In genomic region chr5:133744909-133745308, GRCh38 we compare ENCODE assay signal across 15 cellular contexts.
A peak's percentile ranks its signal among the peaks of the same experiment; 100 is the strongest.
DNase-seq lines count a peak whose midpoint lies in the region; ATAC-seq and TF ChIP-seq lines count a peak whose summit lies in the region.
"Had no signal": no experiment of that assay in that cellular context is flagged by ENCODE, and none has a peak within 500 bp of the region (broad histone marks: within the 10 kb centered on the region; RNA-seq: fewer than 3 reads in every experiment).

No MANE protein-coding gene starts in this region.

- H3K9me3 ChIP-seq in neural progenitor cell (ENCODE audit: low read depth), result no peaks in the 10 kb centered on the region
- no peaks in the 10 kb centered on the region for H3K9me3 ChIP-seq in naive thymus-derived CD4-positive, alpha-beta T cell (ENCODE audit: control insufficient read depth in 2 of 3, low read length in 3 of 3)
- H3K9me3 ChIP-seq: A549, BE2C had no signal

- no peaks in the 10 kb centered on the region for H3K36me3 Mint-ChIP-seq in neural progenitor cell
- H3K36me3 Mint-ChIP-seq in stimulated activated naive B cell treated with anti-CD40 and anti-IgM and Interleukin-4, amounts not matched to agents 10 μg/mL and 1 μg/mL and 100 μg/mL, for 72 hours, result no peaks in the 10 kb centered on the region
- H3K36me3 Mint-ChIP-seq in naive thymus-derived CD4-positive, alpha-beta T cell, result no peaks in the 10 kb centered on the region
- H3K36me3 Mint-ChIP-seq: CD8-positive, alpha-beta memory T cell had no signal

- H3K27ac ChIP-seq in caudate nucleus (ENCODE audit: low read depth, low read length) (peak overlapping the region; percentile 31), neural progenitor cell (no peak overlapping the region)
- no peak overlapping the region for H3K27ac ChIP-seq in naive thymus-derived CD4-positive, alpha-beta T cell (ENCODE audit: low read depth, low read length)
- H3K27ac ChIP-seq: GM23248 had no signal

- ATAC-seq in stimulated activated naive B cell treated with anti-CD40 and anti-IgM and Interleukin-4, amounts not matched to agents 10 μg/mL and 1 μg/mL and 100 μg/mL, for 72 hours (replicated peaks), result no peak
- no peak for ATAC-seq in naive thymus-derived CD4-positive, alpha-beta T cell
- ATAC-seq: A549, HCT116, HepG2 had no signal

- H3K4me1 Mint-ChIP-seq in neural progenitor cell, result peaks cover 49% of the 10 kb centered on the region
- peaks cover 27 to 48% of the 10 kb centered on the region in 2 donors for H3K4me1 Mint-ChIP-seq in stimulated activated naive B cell treated with anti-CD40 and anti-IgM and Interleukin-4, amounts not matched to agents 10 μg/mL and 1 μg/mL and 100 μg/mL, for 72 hours
- no peaks in the 10 kb centered on the region for H3K4me1 Mint-ChIP-seq in naive thymus-derived CD4-positive, alpha-beta T cell
- H3K4me1 Mint-ChIP-seq: CD8-positive, alpha-beta memory T cell had no signal

- no peak overlapping the region for H2AFZ ChIP-seq in neural progenitor cell (replicated peaks)
- H2AFZ ChIP-seq: GM23248 had no signal

- intact Hi-C loops in naive thymus-derived CD4-positive, alpha-beta T cell (cut with micrococcal nuclease), result no loop called here

- no peaks in the 10 kb centered on the region for H3K36me3 ChIP-seq in neural progenitor cell
- no peaks in the 10 kb centered on the region for H3K36me3 ChIP-seq in naive thymus-derived CD4-positive, alpha-beta T cell (ENCODE audit: control insufficient read depth in 2 of 3, insufficient read depth in 3 of 3, low read length in 3 of 3)
- H3K36me3 ChIP-seq: BE2C had no signal

- no peaks in the 10 kb centered on the region for H3K9me3 Mint-ChIP-seq in neural progenitor cell
- H3K9me3 Mint-ChIP-seq in stimulated activated naive B cell treated with anti-CD40 and anti-IgM and Interleukin-4, amounts not matched to agents 10 μg/mL and 1 μg/mL and 100 μg/mL, for 72 hours, result no peaks in the 10 kb centered on the region
- peaks cover 0 to 3% (median 0%) of the 10 kb centered on the region in 11 donors for H3K9me3 Mint-ChIP-seq in naive thymus-derived CD4-positive, alpha-beta T cell
- H3K9me3 Mint-ChIP-seq: CD8-positive, alpha-beta memory T cell had no signal

- no peak overlapping the region for H3K4me3 Mint-ChIP-seq in neural progenitor cell
- no peak overlapping the region for H3K4me3 Mint-ChIP-seq in stimulated activated naive B cell treated with anti-CD40 and anti-IgM and Interleukin-4, amounts not matched to agents 10 μg/mL and 1 μg/mL and 100 μg/mL, for 72 hours
- no peak overlapping the region for H3K4me3 Mint-ChIP-seq in naive thymus-derived CD4-positive, alpha-beta T cell
- H3K4me3 Mint-ChIP-seq: CD8-positive, alpha-beta memory T cell had no signal

- no peaks in the 10 kb centered on the region for H3K79me2 ChIP-seq in neural progenitor cell (ENCODE audit: low read depth)

- H3K4me2 ChIP-seq in neural progenitor cell, result no peak overlapping the region
- H3K4me2 ChIP-seq: A549 had no signal

- CTCF ChIA-PET in naive thymus-derived CD4-positive, alpha-beta T cell (lab: Charles Lee), result no interaction called here

- peak overlapping the region; percentile 70 for H3K27ac Mint-ChIP-seq in neural progenitor cell
- peak overlapping the region; percentile 93 for H3K27ac Mint-ChIP-seq in stimulated activated naive B cell treated with anti-CD40 and anti-IgM and Interleukin-4, amounts not matched to agents 10 μg/mL and 1 μg/mL and 100 μg/mL, for 72 hours
- H3K27ac Mint-ChIP-seq in naive thymus-derived CD4-positive, alpha-beta T cell, result no peak overlapping the region
- H3K27ac Mint-ChIP-seq: CD8-positive, alpha-beta memory T cell had no signal

- DNase-seq in EH (ENCODE audit: low read depth) (peak; percentile 44), caudate nucleus (lab: John Stamatoyannopoulos, UW) (peak in 7 of 61 donors; percentile 23 to 71 (median 45)), neural progenitor cell (ENCODE audit: low spot score) (no peak)
- no peak for DNase-seq in stimulated activated naive B cell treated with anti-CD40 and anti-IgM and Interleukin-4, amounts not matched to agents 10 μg/mL and 1 μg/mL and 100 μg/mL, for 72 hours
- DNase-seq in stimulated activated CD4-positive, alpha-beta T cell treated with anti-CD3 and anti-CD28 coated beads, Interleukin-4, amount 100 ng/mL, for 24 hours, result no peak
- DNase-seq in NK-92 treated with Interleukin-12 subunit alpha and Interleukin-12 subunit beta, amount 100 ng/mL, for 24 hours (lab: John Stamatoyannopoulos, UW), result no peak
- DNase-seq in naive thymus-derived CD4-positive, alpha-beta T cell, result no peak
- DNase-seq: BE2C; CD8-positive, alpha-beta memory T cell; DMS53; GM23248 had no signal

- no peak overlapping the region for H3K4me3 ChIP-seq in neural progenitor cell
- no peak overlapping the region for H3K4me3 ChIP-seq in naive thymus-derived CD4-positive, alpha-beta T cell (ENCODE audit: low read length)
- H3K4me3 ChIP-seq: A549, GM12878, GM23248 had no signal

- POLR2A ChIA-PET in naive thymus-derived CD4-positive, alpha-beta T cell (lab: Charles Lee), result no interaction called here

- no peaks in the 10 kb centered on the region for H3F3A ChIP-seq in neural progenitor cell (ENCODE audit: low read depth)

- no peak for TF ChIP-seq CTCF in neural progenitor cell (IDR thresholded peaks at IDR 0.05)

- H3K27me3 Mint-ChIP-seq in neural progenitor cell (ENCODE audit: insufficient read depth, low read depth), result peaks cover 11% of the 10 kb centered on the region
- H3K27me3 Mint-ChIP-seq in stimulated activated naive B cell treated with anti-CD40 and anti-IgM and Interleukin-4, amounts not matched to agents 10 μg/mL and 1 μg/mL and 100 μg/mL, for 72 hours, result no peaks in the 10 kb centered on the region
- peaks cover 0 to 20% (median 13%) of the 10 kb centered on the region in 5 donors for H3K27me3 Mint-ChIP-seq in naive thymus-derived CD4-positive, alpha-beta T cell

- no peaks in the 10 kb centered on the region for H4K20me1 ChIP-seq in neural progenitor cell (ENCODE audit: low read depth)

- no peaks in the 10 kb centered on the region for H3K27me3 ChIP-seq in neural progenitor cell
- no peaks in the 10 kb centered on the region for H3K27me3 ChIP-seq in naive thymus-derived CD4-positive, alpha-beta T cell (ENCODE audit: control insufficient read depth in 2 of 2, insufficient read depth in 2 of 2, low read length in 2 of 2)
- H3K27me3 ChIP-seq: BE2C had no signal

- peaks cover 9% of the 10 kb centered on the region for H3K4me1 ChIP-seq in neural progenitor cell
- no peaks in the 10 kb centered on the region for H3K4me1 ChIP-seq in naive thymus-derived CD4-positive, alpha-beta T cell (ENCODE audit: control insufficient read depth in 2 of 2, insufficient read depth in 2 of 2, low read length in 2 of 2)

- no peak overlapping the region for H3K9ac ChIP-seq in neural progenitor cell
- H3K9ac ChIP-seq: GM23248 had no signal

Comparison
In these comparisons a context has a peak if more than half of its experiments do, and no peak if none do; other contexts are left out.
1. H3K27ac Mint-ChIP-seq: peak in neural progenitor cell (single experiment) and stimulated activated naive B cell treated with anti-CD40 and anti-IgM and Interleukin-4, amounts not matched to agents 10 μg/mL and 1 μg/mL and 100 μg/mL, for 72 hours (single experiment); none in naive thymus-derived CD4-positive, alpha-beta T cell (0 of 9).